9 cellular contexts compared by ENCODE assay signal in the genomic region with DNA sequence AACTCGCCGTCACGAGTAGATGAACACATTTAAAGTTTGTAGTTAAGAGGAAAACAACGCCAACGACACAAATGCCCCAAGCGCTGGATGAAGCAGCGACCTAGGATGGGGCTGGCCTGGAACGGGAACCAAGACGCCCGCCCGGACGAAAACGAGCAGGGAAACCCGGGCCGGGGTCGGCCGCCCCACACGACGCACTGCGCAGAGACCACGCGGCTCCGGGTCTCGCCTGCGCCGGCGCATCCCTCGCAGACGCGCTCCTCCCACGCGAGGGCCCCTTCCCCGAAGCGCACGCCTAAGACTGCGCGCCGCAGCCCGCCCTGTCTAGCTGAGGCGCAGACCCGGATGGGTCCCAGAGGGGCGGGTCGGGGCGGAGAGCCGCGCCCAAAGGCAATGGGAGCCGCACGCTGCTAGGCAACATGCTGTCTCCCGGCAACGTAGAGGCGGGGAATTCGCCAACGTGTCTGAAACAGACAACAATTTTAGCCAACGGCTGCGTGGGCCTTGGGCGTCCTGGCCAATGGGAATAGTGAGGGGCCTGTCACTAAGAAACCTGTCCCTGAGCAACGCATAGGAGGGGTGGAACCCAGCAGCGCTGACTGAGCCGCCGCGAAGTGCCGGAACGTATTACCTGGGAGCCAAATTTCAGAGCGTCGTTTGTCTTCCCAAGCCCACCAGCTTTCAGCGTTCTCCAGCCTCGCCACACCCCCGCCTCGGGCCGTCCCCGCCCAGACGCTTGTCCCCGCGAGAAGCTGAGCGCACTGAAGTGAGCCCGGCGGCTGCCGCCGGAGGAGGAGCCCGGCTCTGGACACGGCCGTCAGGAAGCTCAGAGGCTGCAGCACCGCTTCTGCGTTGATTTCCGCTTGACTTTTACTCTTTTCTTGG. TPM values are rescaled to one million over a fixed set of nuclear protein-coding genes. Genes with fewer than 3 reads are reported as not detected.
DNase-seq lines count a peak whose midpoint lies in the region; ATAC-seq and TF ChIP-seq lines count a peak whose summit lies in the region.
"Had no signal": no experiment of that assay in that cellular context is flagged by ENCODE, and none has a peak within 500 bp of the region (broad histone marks: within the 10 kb centered on the region; RNA-seq: fewer than 3 reads in every experiment).

No MANE protein-coding gene starts in this region.

- H3K27ac ChIP-seq in mesodermal cell (ENCODE audit: low read depth, low read length, severe bottlenecking) = no peak overlapping the region
- H3K27ac ChIP-seq: A549 had no signal

- TF ChIP-seq CTCF in endothelial cell (IDR thresholded peaks at IDR 0.05; ENCODE audit: unreplicated experiment) = no peak

- H3K4me3 ChIP-seq in mesodermal cell (ENCODE audit: extremely low read depth, insufficient read depth, low read length, poor library complexity, severe bottlenecking) = peak overlapping the region; percentile 48
- H3K4me3 ChIP-seq: A549 had no signal

- peak; percentile 56 to 99 (median 78) for DNase-seq in NCI-H1417 (lab: John Stamatoyannopoulos, UW)
- no peak for DNase-seq in NCI-H1417 treated with DMSO at 0.1 percent for 48 hours (lab: John Stamatoyannopoulos, UW)
- DNase-seq in NCI-H510A treated with DMSO at 0.1 percent for 48 hours (lab: John Stamatoyannopoulos, UW) = peak; percentile 98
- peak; percentile 95 for DNase-seq in activated CD8-positive, alpha-beta memory T cell treated with anti-CD3 and anti-CD28 coated beads, Interleukin-2, amount 50 U/mL, for 48 hours
- DNase-seq in endothelial cell (ENCODE audit: low spot score) = peak; percentile 87
- DNase-seq in stimulated activated CD8-positive, alpha-beta memory T cell treated with anti-CD3 and anti-CD28 coated beads, Interleukin-12 subunit alpha, Interleukin-12 subunit beta, amount 100 ng/mL, for 4 hours (ENCODE audit: low read depth) = peak; percentile 92

- no peaks in the 10 kb centered on the region for H3K36me3 ChIP-seq in mesodermal cell (ENCODE audit: control insufficient read depth, insufficient read depth, low read length)

- H3K9me3 ChIP-seq in mesodermal cell (ENCODE audit: control insufficient read depth, low read length) = peaks cover 48% of the 10 kb centered on the region

- 6 to 9% methylated on average over 62 to 85 of the region's 85 CpGs for WGBS in mesodermal cell (ENCODE audit: insufficient coverage in 2 of 2), 2 experiments

- peaks cover 6% of the 10 kb centered on the region for H3K9me3 Mint-ChIP-seq in endothelial cell (ENCODE audit: unreplicated experiment)

- peaks cover 6% of the 10 kb centered on the region for H3K27me3 Mint-ChIP-seq in endothelial cell (ENCODE audit: unreplicated experiment)

- H3K4me1 Mint-ChIP-seq in endothelial cell (ENCODE audit: unreplicated experiment) = no peaks in the 10 kb centered on the region

- H3K4me3 Mint-ChIP-seq in endothelial cell (ENCODE audit: unreplicated experiment) = peak overlapping the region; percentile 85

- no peaks in the 10 kb centered on the region for H3K4me1 ChIP-seq in mesodermal cell (ENCODE audit: control insufficient read depth, insufficient read depth, low read length, poor library complexity, severe bottlenecking)
- H3K4me1 ChIP-seq: A549 had no signal

- peaks cover 9% of the 10 kb centered on the region for H3K36me3 Mint-ChIP-seq in endothelial cell (ENCODE audit: low read depth, unreplicated experiment)

- peak overlapping the region; percentile 80 for H3K27ac Mint-ChIP-seq in endothelial cell (ENCODE audit: unreplicated experiment)

- peak; percentile 97 for ATAC-seq in HG03060 (IDR thresholded peaks at IDR 0.05; ENCODE audit: low read depth, unreplicated experiment)
- ATAC-seq: A549 had no signal

RNA-seq across cellular contexts. Expression of gene CHFR, which starts 21.0 kb away (rescaled TPM):
- total RNA-seq in endothelial cell (ENCODE audit: unreplicated experiment) = 74.1 TPM
- 40.5 TPM for polyA plus RNA-seq in mesodermal cell (2013, experiment 1 of 2)
- polyA plus RNA-seq in mesodermal cell (2013, experiment 2 of 2) = 31.0 TPM

RNA-seq across cellular contexts. Expression of gene ZNF605, which starts 47.7 kb away (rescaled TPM):
- total RNA-seq in endothelial cell (ENCODE audit: unreplicated experiment) = 8.3 TPM
- polyA plus RNA-seq in mesodermal cell (2013, experiment 1 of 2) = 6.2 TPM
- polyA plus RNA-seq in mesodermal cell (2013, experiment 2 of 2) = 7.7 TPM
